In the genomic region with DNA sequence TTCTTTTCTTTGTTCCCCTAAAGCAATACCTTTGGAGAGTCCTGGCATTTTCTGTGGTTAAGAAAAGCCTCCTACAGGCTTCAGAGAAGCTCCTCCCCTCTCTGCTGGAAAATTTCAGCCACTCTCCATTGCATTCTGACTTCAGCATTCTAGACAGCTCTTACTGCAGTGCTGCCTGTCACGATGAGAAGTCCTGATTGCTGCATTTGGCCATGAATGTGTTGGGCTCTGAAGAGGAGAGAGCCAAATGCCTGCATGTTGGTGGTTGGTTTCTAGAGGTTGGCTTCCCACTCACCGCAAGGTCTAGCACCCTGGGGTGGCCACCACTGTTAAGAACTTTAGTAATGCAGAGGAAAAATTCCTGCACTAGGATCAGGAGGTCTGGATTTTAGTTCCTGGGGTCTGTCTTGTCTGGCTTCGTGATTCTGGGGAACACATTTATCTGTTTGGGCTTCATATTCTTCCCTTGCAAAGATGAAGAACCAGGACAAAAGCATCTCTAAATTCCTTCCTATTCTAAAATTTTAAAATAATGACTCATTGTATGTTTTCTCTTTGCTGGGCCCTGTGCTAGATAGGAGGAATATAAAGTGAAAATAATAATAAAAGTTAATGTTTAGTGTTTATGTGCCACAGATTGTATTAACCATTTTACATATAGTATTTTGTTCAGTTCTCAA, we compare ENCODE assay signal across 15 cellular contexts. TPM values are rescaled to one million over a fixed set of nuclear protein-coding genes. Genes with fewer than 3 reads are reported as not detected.
DNase-seq lines count a peak whose midpoint lies in the region; ATAC-seq and TF ChIP-seq lines count a peak whose summit lies in the region.
"Had no signal": no experiment of that assay in that cellular context is flagged by ENCODE, and none has a peak within 500 bp of the region (broad histone marks: within the 10 kb centered on the region; RNA-seq: fewer than 3 reads in every experiment).

No MANE protein-coding gene starts in this region.

- peaks cover 20% of the 10 kb centered on the region for H3K36me3 Mint-ChIP-seq in effector memory CD8-positive, alpha-beta T cell (ENCODE audit: insufficient read depth)

- H3K79me2 ChIP-seq in MM.1S (ENCODE audit: low read length) = no peaks in the 10 kb centered on the region

- H3K4me1 ChIP-seq in HUES48 (ENCODE audit: control insufficient read depth, insufficient read depth, low read length) = peaks cover 8% of the 10 kb centered on the region; the same call in 1 of the 2 replicates
- no peaks in the 10 kb centered on the region for H3K4me1 ChIP-seq in MM.1S (ENCODE audit: low read length)
- no peaks in the 10 kb centered on the region for H3K4me1 ChIP-seq in prostate gland (replicated peaks)

- no peak overlapping the region for H2AFZ ChIP-seq in MM.1S (ENCODE audit: low read length)

- no peak for TF ChIP-seq POLR2A in prostate gland (IDR thresholded peaks at IDR 0.05)

- H3K4me3 Mint-ChIP-seq in effector memory CD8-positive, alpha-beta T cell = no peak overlapping the region
- H3K4me3 Mint-ChIP-seq: activated CD4-positive, alpha-beta T cell treated with anti-CD3 and anti-CD28 coated beads, Interleukin-2, amount 10 ng/mL, durations not matched to agents 24 days and 14 days; naive thymus-derived CD8-positive, alpha-beta T cell; T-cell had no signal

- H3K4me1 Mint-ChIP-seq in effector memory CD8-positive, alpha-beta T cell (ENCODE audit: low read depth in 2 of 2) = peaks cover 0 to 3% of the 10 kb centered on the region in 2 donors
- H3K4me1 Mint-ChIP-seq: naive thymus-derived CD8-positive, alpha-beta T cell; T-cell had no signal

- intact Hi-C loops in prostate gland (cut with DNase I) = no loop called here

- H3K36me3 ChIP-seq in HUES48 (ENCODE audit: control insufficient read depth, insufficient read depth, low read length) (no peaks in the 10 kb centered on the region), MM.1S (replicated peaks; ENCODE audit: insufficient read depth, low read length) (no peaks in the 10 kb centered on the region), prostate gland (no peaks in the 10 kb centered on the region)

- H3K4me3 ChIP-seq in HUES48 (ENCODE audit: low read depth, low read length) (no peak overlapping the region), MM.1S (ENCODE audit: low read length) (no peak overlapping the region), prostate gland (no peak overlapping the region)
- H3K4me3 ChIP-seq: GM12878 had no signal

- no peaks in the 10 kb centered on the region for H3K27me3 ChIP-seq in HUES48 (ENCODE audit: control insufficient read depth, insufficient read depth, low read length)
- no peaks in the 10 kb centered on the region for H3K27me3 ChIP-seq in MM.1S (replicated peaks; ENCODE audit: insufficient read depth, low read length)
- no peaks in the 10 kb centered on the region for H3K27me3 ChIP-seq in prostate gland (replicated peaks; ENCODE audit: insufficient read depth)

- ATAC-seq in effector memory CD8-positive, alpha-beta T cell (replicated peaks) = no peak
- ATAC-seq: GM12878; naive thymus-derived CD8-positive, alpha-beta T cell; T-cell had no signal

- H3F3A ChIP-seq in MM.1S (ENCODE audit: insufficient read depth, low read length) = no peaks in the 10 kb centered on the region

- peak; percentile 10 for DNase-seq in brain pericyte (ENCODE audit: low read depth, low spot score)
- DNase-seq in iPS-NIHi11 (ENCODE audit: low spot score) = peak; percentile 28
- DNase-seq in stromal cell of bone marrow (ENCODE audit: low read depth) = peak; percentile 9
- DNase-seq in MM.1S = no peak
- DNase-seq in HT-29 (ENCODE audit: low spot score) = no peak
- DNase-seq in prostate gland (ENCODE audit: low spot score) = no peak
- DNase-seq in effector memory CD8-positive, alpha-beta T cell = no peak
- DNase-seq: activated CD4-positive, alpha-beta T cell treated with anti-CD3 and anti-CD28 coated beads, Interleukin-2, amount 10 ng/mL, durations not matched to agents 24 days and 14 days; activated effector memory CD4-positive, alpha-beta T cell treated with anti-CD3 and anti-CD28 coated beads, Interleukin-2, amount 50 U/mL, for 16 hours; head of caudate nucleus; naive thymus-derived CD8-positive, alpha-beta T cell; NCI-H1092; T-cell had no signal

- H4K20me1 ChIP-seq in MM.1S (ENCODE audit: insufficient read depth, low read length) = no peaks in the 10 kb centered on the region

- H3K27ac ChIP-seq in HUES48 (ENCODE audit: low read depth, low read length) (peak overlapping the region; percentile 59), MM.1S (ENCODE audit: low read length) (no peak overlapping the region), prostate gland (no peak overlapping the region)

- no peaks in the 10 kb centered on the region for H3K9me3 ChIP-seq in HUES48 (ENCODE audit: control insufficient read depth, insufficient read depth, low read length)
- H3K9me3 ChIP-seq in MM.1S (replicated peaks; ENCODE audit: insufficient read depth, low read length) = peaks cover 4% of the 10 kb centered on the region; the same call in 1 of the 2 replicates
- no peaks in the 10 kb centered on the region for H3K9me3 ChIP-seq in prostate gland

- H3K9me2 ChIP-seq in MM.1S (replicated peaks; ENCODE audit: insufficient read depth, low read length) = no peaks in the 10 kb centered on the region

- H3K4me2 ChIP-seq in MM.1S (ENCODE audit: low read depth, low read length) = no peak overlapping the region

- H3K9me3 Mint-ChIP-seq in effector memory CD8-positive, alpha-beta T cell = no peaks in the 10 kb centered on the region
- H3K9me3 Mint-ChIP-seq: activated CD4-positive, alpha-beta T cell treated with anti-CD3 and anti-CD28 coated beads, Interleukin-2, amount 10 ng/mL, durations not matched to agents 24 days and 14 days; naive thymus-derived CD8-positive, alpha-beta T cell; T-cell had no signal

- H3K27ac Mint-ChIP-seq in effector memory CD8-positive, alpha-beta T cell = peak overlapping the region in 1 of 2 donors; percentile 29
- H3K27ac Mint-ChIP-seq: activated CD4-positive, alpha-beta T cell treated with anti-CD3 and anti-CD28 coated beads, Interleukin-2, amount 10 ng/mL, durations not matched to agents 24 days and 14 days; T-cell had no signal

- WGBS in prostate gland = 78% methylated on average over 3 of the region's 3 CpGs

- no peak overlapping the region for H3K9ac ChIP-seq in HUES48 (ENCODE audit: low read depth, low read length)
- no peak overlapping the region for H3K9ac ChIP-seq in MM.1S (ENCODE audit: low read length)

- TF ChIP-seq CTCF in MM.1S (IDR thresholded peaks at IDR 0.05; ENCODE audit: low read length) (no peak), prostate gland (IDR thresholded peaks at IDR 0.05) (no peak)

- H3K27me3 Mint-ChIP-seq in effector memory CD8-positive, alpha-beta T cell = no peaks in the 10 kb centered on the region
- H3K27me3 Mint-ChIP-seq: activated CD4-positive, alpha-beta T cell treated with anti-CD3 and anti-CD28 coated beads, Interleukin-2, amount 10 ng/mL, durations not matched to agents 24 days and 14 days; naive thymus-derived CD8-positive, alpha-beta T cell; T-cell had no signal

RNA-seq across cellular contexts. Expression of a gene that starts 38.1 kb away (rescaled TPM):
- total RNA-seq in HT-29 (2014; rRNA removed; shearing (Covaris generic)) = 308 and 352 TPM in 2 replicates
- total RNA-seq in prostate gland = 100 to 1,000 TPM in 1 of 2 donors, 10 to 100 TPM in 1; 57.0 to 136 TPM

RNA-seq across cellular contexts. Expression of a gene that starts 38.2 kb away (rescaled TPM):
- total RNA-seq in HT-29 (2014; rRNA removed; shearing (Covaris generic)) = 10.6 and 12.3 TPM in 2 replicates
- 10 to 100 TPM; 15.6 to 28.3 TPM for total RNA-seq in prostate gland

RNA-seq across cellular contexts. Expression of a gene that starts 50.9 kb away (rescaled TPM):
- 83.4 and 92.0 TPM in 2 replicates for total RNA-seq in HT-29 (2014; rRNA removed; shearing (Covaris generic))
- total RNA-seq in prostate gland = 10 to 100 TPM; 11.1 to 33.0 TPM

Comparison
In these comparisons a context has a peak if more than half of its experiments do, and no peak if none do; other contexts are left out.
1. DNase-seq: peak in brain pericyte (single experiment), iPS-NIHi11 (single experiment) and stromal cell of bone marrow (single experiment); none in MM.1S (single experiment), HT-29 (single experiment), prostate gland (single experiment) and effector memory CD8-positive, alpha-beta T cell (0 of 3).